18 cellular contexts compared by ENCODE assay signal in the genomic region with DNA sequence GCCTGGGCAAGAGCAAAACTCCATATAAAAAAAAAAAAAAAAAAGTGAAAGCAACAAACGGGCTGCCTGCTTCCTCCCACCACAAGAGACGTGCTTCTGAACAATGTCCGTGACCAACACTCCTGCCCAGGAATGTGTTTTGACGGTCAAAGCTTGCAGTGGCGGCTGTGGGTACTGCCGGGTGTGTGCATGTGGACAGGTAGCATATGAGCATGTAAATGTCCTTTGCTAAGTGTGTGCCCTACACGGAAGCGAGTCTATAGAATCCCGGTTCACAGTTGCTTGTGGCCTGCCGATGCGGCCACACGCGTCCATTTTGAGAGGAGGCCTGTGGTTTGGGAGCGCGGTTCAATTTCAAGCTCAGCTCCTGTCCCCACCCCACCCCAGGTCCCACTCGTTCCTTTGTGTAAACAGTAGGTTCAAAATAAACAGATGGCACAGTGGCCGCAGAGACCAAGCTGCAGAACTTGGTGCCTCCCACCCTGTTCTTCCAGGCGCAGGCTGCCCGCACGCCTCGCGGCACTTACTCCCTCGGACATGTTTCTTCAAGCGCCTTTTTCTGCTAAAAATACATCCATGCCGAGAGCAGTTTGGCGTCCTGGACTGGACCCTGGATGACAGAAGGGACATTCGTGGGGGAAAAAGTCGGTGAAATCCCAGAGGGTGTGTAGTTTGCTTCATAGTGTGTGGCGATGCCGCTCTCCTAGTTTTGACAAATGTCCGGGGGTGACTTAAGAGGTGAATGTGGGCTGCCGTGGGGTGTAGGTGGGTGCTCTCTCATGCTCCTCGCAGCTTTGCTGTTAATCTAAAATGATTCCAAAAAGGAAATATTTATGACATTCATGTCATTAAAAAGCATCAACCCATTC. TPM values are rescaled to one million over a fixed set of nuclear protein-coding genes. Genes with fewer than 3 reads are reported as not detected.
DNase-seq lines count a peak whose midpoint lies in the region; ATAC-seq and TF ChIP-seq lines count a peak whose summit lies in the region.
"Had no signal": no experiment of that assay in that cellular context is flagged by ENCODE, and none has a peak within 500 bp of the region (broad histone marks: within the 10 kb centered on the region; RNA-seq: fewer than 3 reads in every experiment).

No MANE protein-coding gene starts in this region.

- H3K4ac ChIP-seq in H9 (ENCODE audit: low read depth, low read length), result no peak overlapping the region

- H3K27me3 Mint-ChIP-seq in H9 (ENCODE audit: low read depth) (peaks cover 20% of the 10 kb centered on the region), chondrocyte (ENCODE audit: low read depth) (peaks cover 22% of the 10 kb centered on the region)

- no peak overlapping the region for H2BK12ac ChIP-seq in H9 (ENCODE audit: insufficient read length, low read depth, low read length)

- no peak overlapping the region for H4K5ac ChIP-seq in H9 (ENCODE audit: insufficient read length, low read depth, low read length)

- H2AFZ ChIP-seq in H9 (ENCODE audit: low read length), result no peak overlapping the region
- no peak overlapping the region for H2AFZ ChIP-seq in osteoblast (ENCODE audit: low read length)

- no peak overlapping the region for H4K91ac ChIP-seq in H9 (ENCODE audit: insufficient read length, low read depth, low read length)

- H4K8ac ChIP-seq in H9 (replicated peaks; ENCODE audit: insufficient read length, low read depth, low read length), result no peak overlapping the region

- WGBS in H9 (ENCODE audit: extremely low coverage, insufficient read length, low lambda C conversion rate), result no CpG with 5 or more reads among the region's 33 CpGs

- no peak for ATAC-seq in HG02840 (IDR thresholded peaks at IDR 0.05; ENCODE audit: low FRiP score, unreplicated experiment)
- ATAC-seq: gastrocnemius medialis had no signal

- no peak overlapping the region for H3K4me3 ChIP-seq in osteoblast (ENCODE audit: insufficient read depth, low read length)
- H3K4me3 ChIP-seq: ascending aorta, gastrocnemius medialis had no signal

- TF ChIP-seq CTCF in H9 (conservative IDR thresholded peaks at IDR 0.05) (0 out of 3 replicates have a peak, but pooled peaks have one; percentile 17), chondrocyte (IDR thresholded peaks at IDR 0.05) (no peak), osteoblast (IDR thresholded peaks at IDR 0.05; ENCODE audit: extremely low read depth, low read depth, low read length) (no peak)

- no peak overlapping the region for H3K27ac ChIP-seq in H9 (ENCODE audit: insufficient read length, low read depth, low read length)
- H3K27ac ChIP-seq in osteoblast (ENCODE audit: low read depth, low read length), result no peak overlapping the region
- H3K27ac ChIP-seq: ascending aorta, epithelial cell of prostate, gastrocnemius medialis had no signal

- H3K36me3 Mint-ChIP-seq in H9 (ENCODE audit: insufficient read depth in 1 of 3, low read depth in 3 of 3) (no peaks in the 10 kb centered on the region), chondrocyte (ENCODE audit: low read depth) (no peaks in the 10 kb centered on the region)
- H3K36me3 Mint-ChIP-seq: CD8-positive, alpha-beta memory T cell had no signal

- no peak overlapping the region for H3K56ac ChIP-seq in H9 (ENCODE audit: insufficient read length, low read depth, low read length)

- no peaks in the 10 kb centered on the region for H3K36me3 ChIP-seq in osteoblast (ENCODE audit: insufficient read depth, low read length)
- H3K36me3 ChIP-seq: ascending aorta, gastrocnemius medialis had no signal

- no peak overlapping the region for H2AK5ac ChIP-seq in H9 (ENCODE audit: insufficient read length, low read length)

- peak; percentile 42 for DNase-seq in activated CD8-positive, alpha-beta memory T cell treated with anti-CD3 and anti-CD28 coated beads, Interleukin-2, amount 50 U/mL, for 48 hours
- DNase-seq in activated CD8-positive, alpha-beta memory T cell treated with anti-CD3 and anti-CD28 coated beads for 24 hours, result no peak
- DNase-seq in H9 (peak; percentile 31), chondrocyte (ENCODE audit: low spot score) (peak; percentile 51), osteoblast (ENCODE audit: insufficient read length, low spot score, missing footprints) (peak; percentile 69), T1000 (lab: John Stamatoyannopoulos, UW) (no peak), AG08395 (ENCODE audit: low spot score) (no peak)
- DNase-seq: activated gamma-delta T cell treated with Interleukin-2 at 50 U/mL for 16 hours, gastrocnemius medialis, NCI-H1694, NCI-H446 treated with DMSO at 0.1 percent for 48 hours, nephron progenitor cell, SW 1271 had no signal

- H3K9me3 Mint-ChIP-seq in H9, result no peaks in the 10 kb centered on the region; a peak in 1 of 5 replicates
- H3K9me3 Mint-ChIP-seq in chondrocyte (ENCODE audit: low read depth), result peaks cover 5% of the 10 kb centered on the region
- H3K9me3 Mint-ChIP-seq: CD8-positive, alpha-beta memory T cell had no signal

- H3K14ac ChIP-seq in H9 (ENCODE audit: insufficient read depth, low read length), result no peak overlapping the region; the same call in 1 of the 2 replicates

- H3K79me2 ChIP-seq in H9 (ENCODE audit: insufficient read depth, low read length) (no peaks in the 10 kb centered on the region), osteoblast (ENCODE audit: insufficient read depth, low read length) (no peaks in the 10 kb centered on the region)

- H4K20me1 ChIP-seq in H9 (ENCODE audit: control insufficient read depth, insufficient read depth, insufficient read length), result no peaks in the 10 kb centered on the region
- no peaks in the 10 kb centered on the region for H4K20me1 ChIP-seq in osteoblast (ENCODE audit: insufficient read depth, low read length)

- H3K9me3 ChIP-seq in H9 (ENCODE audit: control insufficient read depth, low read depth, low read length) (no peaks in the 10 kb centered on the region), osteoblast (ENCODE audit: low read depth, low read length) (no peaks in the 10 kb centered on the region)
- H3K9me3 ChIP-seq: ascending aorta, gastrocnemius medialis had no signal

- H2BK20ac ChIP-seq in H9 (ENCODE audit: low read depth, low read length, poor library complexity, severe bottlenecking), result no peak overlapping the region

- H3K18ac ChIP-seq in H9 (ENCODE audit: insufficient read length, low read depth, low read length), result no peak overlapping the region

- no peak overlapping the region for H3K23ac ChIP-seq in H9 (ENCODE audit: insufficient read length, low read depth, low read length)

- H3K23me2 ChIP-seq in H9 (ENCODE audit: insufficient read length, low read depth, low read length, poor library complexity, severe bottlenecking), result peaks cover 2% of the 10 kb centered on the region

- no peak overlapping the region for H2BK120ac ChIP-seq in H9 (ENCODE audit: low read depth, low read length, poor library complexity, severe bottlenecking)

- no peaks in the 10 kb centered on the region for H3K4me1 ChIP-seq in H9 (ENCODE audit: insufficient read depth, low read length)
- no peaks in the 10 kb centered on the region for H3K4me1 ChIP-seq in osteoblast (ENCODE audit: insufficient read depth, low read length)
- H3K4me1 ChIP-seq: ascending aorta, gastrocnemius medialis had no signal

- no peak overlapping the region for H3K4me2 ChIP-seq in H9 (ENCODE audit: insufficient read depth, insufficient read length, low read length)
- H3K4me2 ChIP-seq in osteoblast (ENCODE audit: insufficient read depth, low read length), result no peak overlapping the region

- no peak overlapping the region for H2BK5ac ChIP-seq in H9 (ENCODE audit: insufficient read length, low read length)

- H3K4me1 Mint-ChIP-seq in H9 (peaks cover 0 to 2% of the 10 kb centered on the region in 2 experiments; a peak in 1 of 4 replicates), chondrocyte (ENCODE audit: low read depth) (no peaks in the 10 kb centered on the region)
- H3K4me1 Mint-ChIP-seq: nephron progenitor cell had no signal

- no peak overlapping the region for H3K9ac ChIP-seq in H9 (ENCODE audit: extremely low read depth, insufficient read length, low read length)

- no peak overlapping the region for H3T11ph ChIP-seq in H9 (ENCODE audit: low read length)

- no peaks in the 10 kb centered on the region for H3K79me1 ChIP-seq in H9 (ENCODE audit: insufficient read depth, low read depth, low read length, poor library complexity, severe bottlenecking)

- no peak overlapping the region for H2BK15ac ChIP-seq in H9 (ENCODE audit: low read depth, low read length)

- peaks cover 8% of the 10 kb centered on the region; the same call in 1 of the 2 replicates for H3K27me3 ChIP-seq in H9 (ENCODE audit: insufficient read depth, low read length)
- peaks cover 30% of the 10 kb centered on the region for H3K27me3 ChIP-seq in osteoblast (ENCODE audit: insufficient read depth, low read length)
- H3K27me3 ChIP-seq: ascending aorta had no signal

- no peak overlapping the region for H3K27ac Mint-ChIP-seq in H9
- H3K27ac Mint-ChIP-seq in chondrocyte (ENCODE audit: unreplicated experiment), result no peak overlapping the region
- H3K27ac Mint-ChIP-seq: CD8-positive, alpha-beta memory T cell; nephron progenitor cell had no signal

- H3K4me3 Mint-ChIP-seq in H9 (no peak overlapping the region), chondrocyte (ENCODE audit: unreplicated experiment) (no peak overlapping the region)
- H3K4me3 Mint-ChIP-seq: CD8-positive, alpha-beta memory T cell; nephron progenitor cell had no signal

RNA-seq across cellular contexts. Expression of gene NKX1-1, which starts 11.5 kb away (rescaled TPM):
- total RNA-seq in H9 (2021) (not detected in 2 replicates), chondrocyte (not detected in 3 replicates), osteoblast (not detected in 2 replicates)
- total RNA-seq: ascending aorta; CD8-positive, alpha-beta memory T cell; gastrocnemius medialis; LHCN-M2 had no signal

Comparison
In these comparisons a context has a peak if more than half of its experiments do, and no peak if none do; other contexts are left out.
1. DNase-seq: peak in activated CD8-positive, alpha-beta memory T cell treated with anti-CD3 and anti-CD28 coated beads, Interleukin-2, amount 50 U/mL, for 48 hours (single experiment), H9 (single experiment), chondrocyte (single experiment) and osteoblast (single experiment); none in activated CD8-positive, alpha-beta memory T cell treated with anti-CD3 and anti-CD28 coated beads for 24 hours (single experiment), T1000 (single experiment) and AG08395 (single experiment).